11 cellular contexts compared by ENCODE assay signal in genomic region chr16:12321363-12321762, GRCh38.
DNase-seq lines count a peak whose midpoint lies in the region; ATAC-seq and TF ChIP-seq lines count a peak whose summit lies in the region.
"Had no signal": no experiment of that assay in that cellular context is flagged by ENCODE, and none has a peak within 500 bp of the region (broad histone marks: within the 10 kb centered on the region; RNA-seq: fewer than 3 reads in every experiment).

No MANE protein-coding gene starts in this region.

- ATAC-seq in CD4-positive, CD25-positive, alpha-beta regulatory T cell (ENCODE audit: low read depth in 2 of 2) = no peak
- ATAC-seq: T-cell had no signal

- peaks cover 0 to 4% (median 0%) of the 10 kb centered on the region in 7 donors for H3K9me3 Mint-ChIP-seq in CD4-positive, CD25-positive, alpha-beta regulatory T cell
- no peaks in the 10 kb centered on the region for H3K9me3 Mint-ChIP-seq in endodermal cell
- H3K9me3 Mint-ChIP-seq: T-cell had no signal

- peaks cover 0 to 7% of the 10 kb centered on the region in 2 experiments for H3K9me3 ChIP-seq in CD4-positive, CD25-positive, alpha-beta regulatory T cell (ENCODE audit: control insufficient read depth in 2 of 2, low read length in 2 of 2)
- no peaks in the 10 kb centered on the region for H3K9me3 ChIP-seq in endodermal cell (ENCODE audit: control insufficient read depth, low read length)
- H3K9me3 ChIP-seq in PC-9 (ENCODE audit: insufficient read depth, low read depth) = no peaks in the 10 kb centered on the region
- H3K9me3 ChIP-seq: tibial artery had no signal

- TF ChIP-seq CTCF in endodermal cell (conservative IDR thresholded peaks at IDR 0.05) (no peak), PC-9 (conservative IDR thresholded peaks at IDR 0.05) (no peak), GM20000 (IDR thresholded peaks at IDR 0.05; ENCODE audit: extremely low read depth, missing control alignments) (no peak), dorsolateral prefrontal cortex (IDR thresholded peaks at IDR 0.05 in 54 of 56, conservative IDR thresholded peaks at IDR 0.05 in 2 of 56; ENCODE audit: low read depth in 1 of 56, partially characterized antibody in 56 of 56) (no peak)

- H3K27me3 ChIP-seq in CD4-positive, CD25-positive, alpha-beta regulatory T cell (ENCODE audit: control insufficient read depth, insufficient read depth, low read length) = no peaks in the 10 kb centered on the region
- H3K27me3 ChIP-seq in endodermal cell (ENCODE audit: control insufficient read depth, insufficient read depth, low read length, poor library complexity, severe bottlenecking) (no peaks in the 10 kb centered on the region), PC-9 (ENCODE audit: insufficient read depth, low read depth) (no peaks in the 10 kb centered on the region), dorsolateral prefrontal cortex (no peaks in the 10 kb centered on the region)
- H3K27me3 ChIP-seq: tibial artery had no signal

- no TSS peak for BruUV-seq in PC-9 (replicated peaks; lab: Mats Ljungman, UMichigan)

- peaks cover 0 to 17% (median 7%) of the 10 kb centered on the region in 4 donors for H3K4me1 Mint-ChIP-seq in CD4-positive, CD25-positive, alpha-beta regulatory T cell
- H3K4me1 Mint-ChIP-seq in endodermal cell = peaks cover 72% of the 10 kb centered on the region

- no peaks in the 10 kb centered on the region; the same call in 1 of the 2 replicates for H4K20me1 ChIP-seq in PC-9 (ENCODE audit: insufficient read depth)

- no peak overlapping the region for H3K4me3 Mint-ChIP-seq in CD4-positive, CD25-positive, alpha-beta regulatory T cell
- H3K4me3 Mint-ChIP-seq in endodermal cell = no peak overlapping the region
- H3K4me3 Mint-ChIP-seq: T-cell had no signal

- no peaks in the 10 kb centered on the region for H3K36me3 ChIP-seq in CD4-positive, CD25-positive, alpha-beta regulatory T cell (ENCODE audit: control insufficient read depth, insufficient read depth, low read length)
- H3K36me3 ChIP-seq in endodermal cell (ENCODE audit: control insufficient read depth, insufficient read depth, low read length) (no peaks in the 10 kb centered on the region), PC-9 (ENCODE audit: low read depth) (no peaks in the 10 kb centered on the region)
- H3K36me3 ChIP-seq: tibial artery had no signal

- POLR2A ChIA-PET in PC-9 (lab: Charles Lee; ENCODE audit: unreplicated experiment) = interaction anchor here (0.6 kb wide), 1 partner anchor 19 kb away, joined by 3 read pairs; no protein-coding TSS in a partner anchor

- DNase-seq in CD4-positive, CD25-positive, alpha-beta regulatory T cell = no peak
- DNase-seq in DMS53 (lab: John Stamatoyannopoulos, UW) (peak; percentile 91), NCI-H510A (lab: John Stamatoyannopoulos, UW) (peak; percentile 50), endodermal cell (no peak), PC-9 (no peak), SW 1271 (lab: John Stamatoyannopoulos, UW) (no peak), GM20000 (ENCODE audit: low spot score) (no peak), dorsolateral prefrontal cortex (no peak)
- DNase-seq: T-cell, tibial artery had no signal

- intact Hi-C loops in PC-9 (cut with micrococcal nuclease; ENCODE audit: unreplicated experiment) (no loop called here), dorsolateral prefrontal cortex (cut with DNase I) (no loop called here)

- H3F3A ChIP-seq in PC-9 (ENCODE audit: insufficient read depth, low read depth) = no peaks in the 10 kb centered on the region

- no peak overlapping the region for H3K4me2 ChIP-seq in PC-9

- H3K9ac ChIP-seq in endodermal cell (ENCODE audit: extremely low read depth, low read length, poor library complexity, severe bottlenecking) = no peak overlapping the region

- peak overlapping the region in 2 of 3 donors; percentile 22 to 75 for H3K27ac Mint-ChIP-seq in CD4-positive, CD25-positive, alpha-beta regulatory T cell
- H3K27ac Mint-ChIP-seq in endodermal cell = peak overlapping the region; percentile 54

- 91 to 93% methylated on average over 6 to 7 of the region's 7 CpGs for WGBS in endodermal cell (ENCODE audit: insufficient coverage in 1 of 2, insufficient read length in 1 of 2), 2 experiments

- no peak overlapping the region for H3K4me3 ChIP-seq in CD4-positive, CD25-positive, alpha-beta regulatory T cell (ENCODE audit: low read depth, low read length)
- H3K4me3 ChIP-seq in endodermal cell (ENCODE audit: low read length) (no peak overlapping the region), PC-9 (no peak overlapping the region), dorsolateral prefrontal cortex (no peak overlapping the region)
- H3K4me3 ChIP-seq: tibial artery had no signal

- CTCF ChIA-PET in PC-9 (lab: Charles Lee) = interaction anchor here (0.5 kb wide), 1 partner anchor 1066 kb away, joined by 3 read pairs; no protein-coding TSS in a partner anchor

- H3K36me3 Mint-ChIP-seq in CD4-positive, CD25-positive, alpha-beta regulatory T cell = peaks cover 8% of the 10 kb centered on the region
- H3K36me3 Mint-ChIP-seq in endodermal cell (ENCODE audit: low read depth) = no peaks in the 10 kb centered on the region

- H3K27me3 Mint-ChIP-seq in CD4-positive, CD25-positive, alpha-beta regulatory T cell = no peaks in the 10 kb centered on the region
- H3K27me3 Mint-ChIP-seq in endodermal cell (ENCODE audit: insufficient read depth) = peaks cover 11% of the 10 kb centered on the region
- H3K27me3 Mint-ChIP-seq: T-cell had no signal

- H3K27ac ChIP-seq in CD4-positive, CD25-positive, alpha-beta regulatory T cell (ENCODE audit: insufficient read depth, low read length, poor library complexity, severe bottlenecking) = no peak overlapping the region
- H3K27ac ChIP-seq in endodermal cell (ENCODE audit: low read depth, low read length) = no peak overlapping the region
- H3K27ac ChIP-seq in PC-9 = no peak overlapping the region
- H3K27ac ChIP-seq in dorsolateral prefrontal cortex = no peak overlapping the region
- H3K27ac ChIP-seq: HL-60, tibial artery had no signal

- no peaks in the 10 kb centered on the region; the same call in 1 of the 2 replicates for H3K9me2 ChIP-seq in PC-9 (ENCODE audit: insufficient read depth)

- no peaks in the 10 kb centered on the region for H3K79me2 ChIP-seq in PC-9 (ENCODE audit: low read depth)

- H3K4me1 ChIP-seq in CD4-positive, CD25-positive, alpha-beta regulatory T cell (ENCODE audit: control insufficient read depth, insufficient read depth, low read length, poor library complexity, severe bottlenecking) = peaks cover 5% of the 10 kb centered on the region
- peaks cover 49% of the 10 kb centered on the region for H3K4me1 ChIP-seq in endodermal cell (ENCODE audit: control insufficient read depth, insufficient read depth, low read length)
- no peaks in the 10 kb centered on the region for H3K4me1 ChIP-seq in PC-9 (replicated peaks; ENCODE audit: insufficient read depth)
- H3K4me1 ChIP-seq: tibial artery had no signal

- no peak overlapping the region for H2AFZ ChIP-seq in PC-9

Comparison
In these comparisons a context has a peak if more than half of its experiments do, and no peak if none do; other contexts are left out.
1. DNase-seq: peak in DMS53 (single experiment) and NCI-H510A (single experiment); none in CD4-positive, CD25-positive, alpha-beta regulatory T cell (0 of 3), endodermal cell (single experiment), PC-9 (0 of 2), SW 1271 (0 of 2), GM20000 (single experiment) and dorsolateral prefrontal cortex (0 of 10).